27 cellular contexts compared by ENCODE assay signal in genomic region chr3:96264701-96265100, GRCh38.
"Had no signal": no experiment of that assay in that cellular context is flagged by ENCODE, and none has a peak within 500 bp of the region (broad histone marks: within the 10 kb centered on the region; RNA-seq: fewer than 3 reads in every experiment).

No MANE protein-coding gene starts in this region.

- H3K36me3 ChIP-seq: cardiac muscle cell, esophagus squamous epithelium had no signal

- DNase-seq: activated CD4-positive, alpha-beta memory T cell treated with anti-CD3 and anti-CD28 coated beads for 36 hours; activated CD4-positive, alpha-beta T cell treated with anti-CD3 and anti-CD28 coated beads for 36 hours; activated CD4-positive, alpha-beta T cell treated with anti-CD3 and anti-CD28 coated beads, Interleukin-2, amount 10 ng/mL, durations not matched to agents 24 days and 14 days; activated CD4-positive, CD25-positive, alpha-beta regulatory T cell; activated CD4-positive, CD25-positive, alpha-beta regulatory T cell treated with anti-CD3 and anti-CD28 coated beads, Interleukin-2, amount 50 U/mL, for 72 hours; activated CD8-positive, alpha-beta memory T cell treated with anti-CD3 and anti-CD28 coated beads, Interleukin-2, amount 10 ng/mL, durations not matched to agents 7 days and 5 days; activated CD8-positive, alpha-beta memory T cell treated with anti-CD3 and anti-CD28 coated beads, Interleukin-2, amount 50 U/mL, for 4 hours; activated CD8-positive, alpha-beta T cell treated with anti-CD3 and anti-CD28 coated beads, Interleukin-2, amount 10 ng/mL, durations not matched to agents 7 days and 5 days; activated effector memory CD4-positive, alpha-beta T cell treated with anti-CD3 and anti-CD28 coated beads, Interleukin-2, amount 50 U/mL, for 16 hours; activated naive CD4-positive, alpha-beta T cell treated with anti-CD3 and anti-CD28 coated beads, Interleukin-2, amount 10 ng/mL, durations not matched to agents 7 days and 5 days; activated naive CD8-positive, alpha-beta T cell treated with anti-CD3 and anti-CD28 coated beads, Interleukin-2, amount 10 ng/mL, durations not matched to agents 7 days and 5 days; activated T-cell treated with anti-CD3 and anti-CD28 coated beads, Interleukin-2, amount 50 U/mL, for 1 hour; activated T-cell treated with anti-CD3 and anti-CD28 coated beads, Interleukin-2, amount 50 U/mL, for 48 hours; amniotic stem cell; anterior cingulate cortex; body of pancreas; central memory CD4-positive, alpha-beta T cell; cerebellar nuclear complex; dorsolateral prefrontal cortex; effector memory CD4-positive, alpha-beta T cell; endodermal cell; esophagus squamous epithelium; head of caudate nucleus; T-helper 2 cell had no signal

- ATAC-seq: activated CD4-positive, alpha-beta T cell treated with anti-CD3 and anti-CD28 coated beads for 36 hours; activated CD8-positive, alpha-beta memory T cell treated with anti-CD3 and anti-CD28 coated beads, Interleukin-2, amount 10 ng/mL, durations not matched to agents 7 days and 5 days; activated CD8-positive, alpha-beta T cell treated with anti-CD3 and anti-CD28 coated beads, Interleukin-2, amount 10 ng/mL, durations not matched to agents 7 days and 5 days; activated naive CD4-positive, alpha-beta T cell treated with anti-CD3 and anti-CD28 coated beads, Interleukin-2, amount 50 U/mL, for 72 hours; body of pancreas had no signal

- H3K27me3 ChIP-seq: body of pancreas, cardiac muscle cell, dorsolateral prefrontal cortex, esophagus squamous epithelium had no signal

- H3K9me3 ChIP-seq: body of pancreas, esophagus squamous epithelium had no signal

- H3K4me3 ChIP-seq: body of pancreas, cardiac muscle cell, coronary artery, dorsolateral prefrontal cortex, esophagus squamous epithelium had no signal

- H3K27ac ChIP-seq: body of pancreas, cardiac muscle cell, coronary artery, dorsolateral prefrontal cortex, esophagus squamous epithelium had no signal

- H3K4me1 ChIP-seq: esophagus squamous epithelium had no signal
